Comparison of ENCODE assay signal across 24 cellular contexts in genomic region chr15:38263996-38264395, GRCh38. TPM values are rescaled to one million over a fixed set of nuclear protein-coding genes. Genes with fewer than 3 reads are reported as not detected.
A peak's percentile ranks its signal among the peaks of the same experiment; 100 is the strongest.
DNase-seq lines count a peak whose midpoint lies in the region; ATAC-seq, FAIRE-seq and TF ChIP-seq lines count a peak whose summit lies in the region.
"Had no signal": no experiment of that assay in that cellular context is flagged by ENCODE, and none has a peak within 500 bp of the region (broad histone marks: within the 10 kb centered on the region; RNA-seq: fewer than 3 reads in every experiment).

No MANE protein-coding gene starts in this region.

- intact Hi-C loops in K562 (cut with micrococcal nuclease) (no loop called here), prostate gland (cut with DNase I) (no loop called here)

- no peak for TF ChIP-seq CTCF in HEK293 (tag by site-specific recombination; IDR thresholded peaks at IDR 0.05)
- no peak for TF ChIP-seq CTCF in K562 (IDR thresholded peaks at IDR 0.05 in 2 of 3, conservative IDR thresholded peaks at IDR 0.05 in 1 of 3; ENCODE audit: insufficient read depth in 2 of 3, low read depth in 1 of 3, low read length in 3 of 3)
- no peak for TF ChIP-seq CTCF in foreskin fibroblast (IDR thresholded peaks at IDR 0.05; ENCODE audit: low read depth, low read length)
- TF ChIP-seq CTCF in prostate gland (IDR thresholded peaks at IDR 0.05): no peak
- no peak for TF ChIP-seq CTCF in BE2C (IDR thresholded peaks at IDR 0.05; ENCODE audit: low read depth, low read length)

- H3K9ac ChIP-seq in K562 (ENCODE audit: insufficient read depth in 1 of 2, low read depth in 2 of 2, low read length in 2 of 2): no peak overlapping the region

- peak; percentile 17; the same call in 1 of the 3 replicates for ATAC-seq in K562
- ATAC-seq in HG02763 (IDR thresholded peaks at IDR 0.05; ENCODE audit: unreplicated experiment): no peak
- no peak for ATAC-seq in GM21825 (IDR thresholded peaks at IDR 0.05; ENCODE audit: unreplicated experiment)
- ATAC-seq: activated CD4-positive, CD25-positive, alpha-beta regulatory T cell treated with anti-CD3 and anti-CD28 coated beads, Interleukin-2, amount 50 U/mL, for 24 hours; activated CD8-positive, alpha-beta T cell treated with anti-CD3 and anti-CD28 coated beads, Interleukin-2, amount 10 ng/mL, durations not matched to agents 7 days and 5 days; naive thymus-derived CD4-positive, alpha-beta T cell; right lobe of liver; upper lobe of right lung had no signal

- H3K4me3 ChIP-seq in HEK293 (ENCODE audit: low read depth, low read length): no peak overlapping the region
- H3K4me3 ChIP-seq in K562: no peak overlapping the region
- H3K4me3 ChIP-seq in foreskin fibroblast (ENCODE audit: low read depth in 1 of 2, low read length in 2 of 2): no peak overlapping the region
- no peak overlapping the region for H3K4me3 ChIP-seq in prostate gland
- H3K4me3 ChIP-seq in BE2C (ENCODE audit: low read depth, low read length): no peak overlapping the region
- H3K4me3 ChIP-seq: adrenal gland, dorsolateral prefrontal cortex, right lobe of liver, upper lobe of right lung had no signal

- no peak for TF ChIP-seq RAD21 in K562 (CRISPR knock-in tag; conservative IDR thresholded peaks at IDR 0.05 in 1 of 2, IDR thresholded peaks at IDR 0.05 in 1 of 2)

- BruUV-seq in K562 (replicated peaks; lab: Mats Ljungman, UMichigan): no TSS peak

- in situ Hi-C loops in ACHN (cut with HindIII; ENCODE audit: low pct_ligation_motif_present, low pct_unique_long_range_greater_than_20kb, low sequenced_read_pairs) (no loop called here), K562 (cut with MboI) (no loop called here)

- H3K79me2 ChIP-seq in K562 (ENCODE audit: control insufficient read depth, insufficient read depth, low read length): peaks cover 100% of the 10 kb centered on the region

- FAIRE-seq in K562 (lab: Jason Lieb, UNC): no peak

- no peaks in the 10 kb centered on the region for H3K36me3 ChIP-seq in HEK293 (ENCODE audit: control insufficient read depth in 2 of 2, insufficient read depth in 1 of 2, low read length in 2 of 2)
- peaks cover 8% of the 10 kb centered on the region; the same call in 1 of the 3 replicates for H3K36me3 ChIP-seq in K562 (ENCODE audit: control insufficient read depth, insufficient read depth, low read length)
- H3K36me3 ChIP-seq in prostate gland: no peaks in the 10 kb centered on the region
- H3K36me3 ChIP-seq in BE2C: no peaks in the 10 kb centered on the region
- H3K36me3 ChIP-seq: right lobe of liver had no signal

- TF ChIP-seq POLR2A in K562 (conservative IDR thresholded peaks at IDR 0.05): no peak
- TF ChIP-seq POLR2A in prostate gland (IDR thresholded peaks at IDR 0.05): no peak

- no peaks in the 10 kb centered on the region for H3K9me3 ChIP-seq in HEK293 (ENCODE audit: control insufficient read depth, insufficient read depth, low read depth, low read length)
- H3K9me3 ChIP-seq in K562 (replicated peaks; ENCODE audit: control insufficient read depth, insufficient read depth, low read depth, low read length): no peaks in the 10 kb centered on the region; the same call in 1 of the 2 replicates
- no peaks in the 10 kb centered on the region for H3K9me3 ChIP-seq in prostate gland
- 0 out of 2 replicates have a peak, but pooled peaks cover 3% of the 10 kb centered on the region for H3K9me3 ChIP-seq in BE2C
- H3K9me3 ChIP-seq: right lobe of liver, upper lobe of right lung had no signal

- H3K27me3 ChIP-seq in K562 (ENCODE audit: control insufficient read depth in 2 of 2, insufficient read depth in 2 of 2, low read length in 2 of 2) (no peaks in the 10 kb centered on the region), prostate gland (replicated peaks; ENCODE audit: insufficient read depth) (no peaks in the 10 kb centered on the region), BE2C (no peaks in the 10 kb centered on the region)
- H3K27me3 ChIP-seq: adrenal gland, dorsolateral prefrontal cortex, right lobe of liver, upper lobe of right lung had no signal

- H3K9me1 ChIP-seq in K562 (ENCODE audit: control insufficient read depth, insufficient read depth, low read length): no peaks in the 10 kb centered on the region

- no peak overlapping the region for H2AFZ ChIP-seq in K562 (ENCODE audit: low read depth, low read length)

- no peak for TF ChIP-seq EP300 in K562 (IDR thresholded peaks at IDR 0.05; ENCODE audit: low read length)

- no peak overlapping the region for H3K27ac ChIP-seq in HEK293 (ENCODE audit: extremely low read depth, low read depth, low read length)
- no peak overlapping the region for H3K27ac ChIP-seq in K562 (ENCODE audit: extremely low read depth, low read depth, low read length)
- no peak overlapping the region for H3K27ac ChIP-seq in prostate gland
- H3K27ac ChIP-seq: adrenal gland, right lobe of liver, upper lobe of right lung had no signal

- POLR2A ChIA-PET in HEK293 (lab: Yijun Ruan, JAX) (interaction anchor here (0.6 kb wide), 1 partner anchor 46 kb away, joined by 4 read pairs; no protein-coding TSS in a partner anchor), K562 (lab: Yijun Ruan, JAX) (interaction anchor here (0.6 to 2.8 kb wide), 7 partner anchors 10 to 1170 kb away, joined by 3 to 17 read pairs (median 3); partner anchors contain the start of gene SPRED1)

- 67% methylated on average over 3 of the region's 3 CpGs for WGBS in K562 (ENCODE audit: insufficient coverage, low coverage, missing lambda C conversion rate)
- WGBS in prostate gland: 80% methylated on average over 3 of the region's 3 CpGs

- CTCF ChIA-PET in HEK293 (lab: Yijun Ruan, JAX): no interaction called here
- CTCF ChIA-PET in K562 (lab: Yijun Ruan, JAX; ENCODE audit: low intra/inter-chr PET ratio): no interaction called here

- H3K4me2 ChIP-seq in K562 (ENCODE audit: insufficient read depth, low read length): no peak overlapping the region

- no peaks in the 10 kb centered on the region for H4K20me1 ChIP-seq in K562 (replicated peaks; ENCODE audit: control insufficient read depth, insufficient read depth, low read length)

- H3K4me1 ChIP-seq in HEK293 (ENCODE audit: control insufficient read depth, insufficient read depth, low read length) (no peaks in the 10 kb centered on the region), K562 (replicated peaks in 1 of 2; ENCODE audit: control insufficient read depth in 2 of 2, insufficient read depth in 2 of 2, low read length in 2 of 2) (no peaks in the 10 kb centered on the region; a peak in 2 of 5 replicates), prostate gland (replicated peaks) (no peaks in the 10 kb centered on the region), BE2C (no peaks in the 10 kb centered on the region)
- H3K4me1 ChIP-seq: right lobe of liver had no signal

- DNase-seq in ACHN: peak; percentile 31
- no peak for DNase-seq in K562 (ENCODE audit: extremely low read depth in 1 of 4, low spot score in 3 of 4)
- peak; percentile 75 to 76 for DNase-seq in foreskin fibroblast
- DNase-seq in prostate gland (ENCODE audit: low spot score): no peak
- DNase-seq in BE2C: no peak
- DNase-seq: 8988T; activated CD8-positive, alpha-beta T cell treated with anti-CD3 and anti-CD28 coated beads, Interleukin-2, amount 10 ng/mL, durations not matched to agents 7 days and 5 days; activated gamma-delta T cell; adrenal gland; C1 segment of cervical spinal cord; Calu3; dorsolateral prefrontal cortex; GOT3; mesendoderm; naive thymus-derived CD4-positive, alpha-beta T cell; NCI-H1436 treated with DMSO at 0.1 percent for 48 hours; NCI-H2171; right lobe of liver; substantia nigra; upper lobe of right lung had no signal

TF ChIP-seq in K562, 482 proteins besides CTCF, POLR2A, EP300 and RAD21:
- TF ChIP-seq CXXC5 (CRISPR knock-in tag; IDR thresholded peaks at IDR 0.05) (no peak), TCF15 (CRISPR knock-in tag; IDR thresholded peaks at IDR 0.05) (no peak), ZNF778 (CRISPR knock-in tag; IDR thresholded peaks at IDR 0.05) (no peak), LCOR (CRISPR knock-in tag; IDR thresholded peaks at IDR 0.05) (no peak), PYGO2 (tag; IDR thresholded peaks at IDR 0.05) (no peak), KLF16 (IDR thresholded peaks at IDR 0.05) (no peak), NFATC3 (IDR thresholded peaks at IDR 0.05) (no peak), ZNF75A (CRISPR knock-in tag; IDR thresholded peaks at IDR 0.05) (no peak)

RNA-seq across cellular contexts. Expression of gene SPRED1, which starts 11.4 kb away (rescaled TPM):
- total RNA-seq in K562 (2011; cell fraction: chromatin; rRNA removed; ENCODE audit: low replicate concordance): 8.8 and 34.6 TPM in 2 replicates
- 4.8 and 6.8 TPM in 2 replicates for total RNA-seq in K562 (2011; cell fraction: nucleolus; rRNA removed)
- total RNA-seq in K562 (2011; cell fraction: nucleoplasm; rRNA removed): 12.5 and 16.1 TPM in 2 replicates
- total RNA-seq in K562 (2014; rRNA removed) (12.6 and 12.9 TPM in 2 replicates), K562 (2014; rRNA removed; fragmentation: Illumina TruSeq; extraction: Trizol) (16.8 and 18.7 TPM in 2 replicates), K562 (2015; rRNA removed; fragmentation: Illumina TruSeq; extraction: Trizol) (11.4 and 11.9 TPM in 2 replicates), K562 (2021) (15.1 and 17.4 TPM in 2 replicates), prostate gland (10 to 100 TPM in 1 of 2 donors, 1 to 10 TPM in 1; 9.5 to 13.3 TPM)
- polyA plus RNA-seq in K562 (2011; rRNA removed) (4.5 and 4.7 TPM in 2 replicates), K562 (2014; fragmentation: Illumina TruSeq; extraction: Trizol) (7.9 and 8.1 TPM in 2 replicates), K562 (2014; fragmentation: Nextera tagmentation; extraction: Ambion mirVana) (1 to 10 TPM; 2.8 to 3.6 TPM), K562 (2014; rRNA removed) (4.2 and 5.0 TPM in 2 replicates)
- polyA plus RNA-seq in K562 (2011; cell fraction: cytosol; rRNA removed): 1.1 and 2.3 TPM in 2 replicates
- 4.3 and 5.1 TPM in 2 replicates for polyA plus RNA-seq in K562 (2011; cell fraction: nucleus; rRNA removed)
- polyA plus RNA-seq in K562 (2012): 6.3 and 6.8 TPM in 2 replicates
- 20.4 and 23.8 TPM in 2 replicates for polyA minus RNA-seq in K562 (2011; rRNA and poly(A)+ RNA removed)
- 6.5 and 7.7 TPM in 2 replicates for polyA minus RNA-seq in K562 (2011; cell fraction: cytosol; rRNA and poly(A)+ RNA removed)
- polyA minus RNA-seq in K562 (2011; cell fraction: nucleus; rRNA and poly(A)+ RNA removed): 13.5 and 22.7 TPM in 2 replicates
- polyA plus RNA-seq in BE2C (2012; ENCODE audit: insufficient read depth, insufficient read length, low read depth): 7.4 TPM
- polyA plus RNA-seq: naive thymus-derived CD4-positive, alpha-beta T cell had no signal

Comparison
In these comparisons a context has a peak if more than half of its experiments do, and no peak if none do; other contexts are left out.
1. DNase-seq: peak in ACHN (single experiment) and foreskin fibroblast (2 of 2); none in K562 (0 of 4), prostate gland (single experiment) and BE2C (single experiment).